In genomic region chr1:64269558-64269884, GRCh38 we compare ENCODE assay signal across 2 cellular contexts.
TF ChIP-seq lines count a peak whose summit lies in the region.

No MANE protein-coding gene starts in this region.

TF ChIP-seq in GM23338, 12 proteins besides CTCF, POLR2A, EP300 and RAD21:
- TF ChIP-seq CREB1 (CRISPR knock-in tag; IDR thresholded peaks at IDR 0.05; ENCODE audit: low read depth) (no peak), NANOG (IDR thresholded peaks at IDR 0.05; ENCODE audit: borderline replicate concordance) (no peak), REST (IDR thresholded peaks at IDR 0.05; ENCODE audit: unreplicated experiment) (no peak), ZNF114 (CRISPR knock-in tag; IDR thresholded peaks at IDR 0.05) (no peak), EZH2 (IDR thresholded peaks at IDR 0.05; ENCODE audit: low read depth, unreplicated experiment) (no peak), ZNF331 (CRISPR knock-in tag; IDR thresholded peaks at IDR 0.05; ENCODE audit: low read depth) (no peak), POLR2AphosphoS5 (IDR thresholded peaks at IDR 0.05; ENCODE audit: low read depth) (no peak), JUNB (IDR thresholded peaks at IDR 0.05; ENCODE audit: unreplicated experiment) (no peak), STAT1 (IDR thresholded peaks at IDR 0.05; ENCODE audit: unreplicated experiment) (no peak), EZH2phosphoT487 (IDR thresholded peaks at IDR 0.05; ENCODE audit: unreplicated experiment) (no peak), ETS1 (IDR thresholded peaks at IDR 0.05) (no peak), ZNF462 (CRISPR knock-in tag; IDR thresholded peaks at IDR 0.05) (no peak)

TF ChIP-seq in endothelial cell of umbilical vein, 7 proteins besides CTCF, POLR2A, EP300 and RAD21:
- TF ChIP-seq GATA2 (IDR thresholded peaks at IDR 0.05; ENCODE audit: insufficient read depth, insufficient read length, low read depth, low read length) (no peak), MAX (IDR thresholded peaks at IDR 0.05; ENCODE audit: insufficient read depth, insufficient read length) (no peak), EZH2 (IDR thresholded peaks at IDR 0.05; ENCODE audit: borderline replicate concordance, low read depth, low read length, severe bottlenecking) (no peak), JUN (IDR thresholded peaks at IDR 0.05; ENCODE audit: borderline replicate concordance, insufficient read depth, insufficient read length, low read depth) (no peak), POLR2AphosphoS5 (IDR thresholded peaks at IDR 0.05; ENCODE audit: insufficient read depth, low read depth, low read length) (no peak), FOS (IDR thresholded peaks at IDR 0.05; ENCODE audit: borderline replicate concordance, insufficient read depth, low read length) (no peak), MYC (IDR thresholded peaks at IDR 0.05; ENCODE audit: low read depth, low read length) (no peak)
